Comparison of ENCODE assay signal across 8 cellular contexts in genomic region chr1:172662464-172663109, GRCh38. TPM values are rescaled to one million over a fixed set of nuclear protein-coding genes. Genes with fewer than 3 reads are reported as not detected.
DNase-seq lines count a peak whose midpoint lies in the region; ATAC-seq and TF ChIP-seq lines count a peak whose summit lies in the region.

No MANE protein-coding gene starts in this region.

- H4K20me1 ChIP-seq in hepatocyte (ENCODE audit: insufficient read depth, poor library complexity, severe bottlenecking): no peaks in the 10 kb centered on the region

- no peaks in the 10 kb centered on the region for H3K27me3 ChIP-seq in hepatocyte

- H3K36me3 ChIP-seq in hepatocyte (replicated peaks; ENCODE audit: insufficient read depth, low read depth): no peaks in the 10 kb centered on the region

- no peaks in the 10 kb centered on the region for H3K9me3 ChIP-seq in hepatocyte (ENCODE audit: low read depth)

- DNase-seq in OCI-M1 (lab: John Stamatoyannopoulos, UW) (peak; percentile 83), globus pallidus (ENCODE audit: low spot score) (peak; percentile 9), NCI-H510A (lab: John Stamatoyannopoulos, UW) (no peak), hepatocyte (ENCODE audit: low spot score) (no peak)
- peak; percentile 94 for DNase-seq in activated T-cell treated with anti-CD3 and anti-CD28 coated beads, Interleukin-2, amount 50 U/mL, for 48 hours
- peak; percentile 82 to 88 for DNase-seq in stimulated activated CD4-positive, alpha-beta T cell treated with anti-CD3 and anti-CD28 coated beads, Interleukin-4, amount 100 ng/mL, for 48 hours (ENCODE audit: low read depth in 2 of 2)

- ATAC-seq in HG02642 (IDR thresholded peaks at IDR 0.05; ENCODE audit: poor library complexity, unreplicated experiment): peak; percentile 91

- H2AFZ ChIP-seq in hepatocyte: no peak overlapping the region

- WGBS in hepatocyte (ENCODE audit: low lambda C conversion rate, missing lambda C conversion rate): 61% methylated on average over 14 of the region's 14 CpGs

- H3K9me2 ChIP-seq in hepatocyte (replicated peaks; ENCODE audit: insufficient read depth): no peaks in the 10 kb centered on the region

- H3K4me1 ChIP-seq in hepatocyte (ENCODE audit: insufficient read depth): no peaks in the 10 kb centered on the region

- H3K27ac ChIP-seq in hepatocyte: no peak overlapping the region

- TF ChIP-seq CTCF in hepatocyte (IDR thresholded peaks at IDR 0.05; ENCODE audit: poor library complexity): no peak

- H3K79me2 ChIP-seq in hepatocyte: no peaks in the 10 kb centered on the region

- H3K4me3 ChIP-seq in GM08714 (ENCODE audit: low read length) (peak overlapping the region; percentile 17; the same call in 1 of the 2 replicates), hepatocyte (no peak overlapping the region)

- no peak overlapping the region for H3K4me2 ChIP-seq in hepatocyte

RNA-seq across cellular contexts. Expression of gene FASLG, which starts 3.7 kb away (rescaled TPM):
- total RNA-seq in hepatocyte: not detected in 2 replicates
- polyA plus RNA-seq in hepatocyte: not detected in 2 replicates

Comparison
In these comparisons a context has a peak if more than half of its experiments do, and no peak if none do; other contexts are left out.
1. DNase-seq: peak in OCI-M1 (single experiment), activated T-cell treated with anti-CD3 and anti-CD28 coated beads, Interleukin-2, amount 50 U/mL, for 48 hours (2 of 2), globus pallidus (single experiment) and stimulated activated CD4-positive, alpha-beta T cell treated with anti-CD3 and anti-CD28 coated beads, Interleukin-4, amount 100 ng/mL, for 48 hours (2 of 2); none in NCI-H510A (single experiment) and hepatocyte (single experiment).